9 cellular contexts compared by ENCODE assay signal in the genomic region with DNA sequence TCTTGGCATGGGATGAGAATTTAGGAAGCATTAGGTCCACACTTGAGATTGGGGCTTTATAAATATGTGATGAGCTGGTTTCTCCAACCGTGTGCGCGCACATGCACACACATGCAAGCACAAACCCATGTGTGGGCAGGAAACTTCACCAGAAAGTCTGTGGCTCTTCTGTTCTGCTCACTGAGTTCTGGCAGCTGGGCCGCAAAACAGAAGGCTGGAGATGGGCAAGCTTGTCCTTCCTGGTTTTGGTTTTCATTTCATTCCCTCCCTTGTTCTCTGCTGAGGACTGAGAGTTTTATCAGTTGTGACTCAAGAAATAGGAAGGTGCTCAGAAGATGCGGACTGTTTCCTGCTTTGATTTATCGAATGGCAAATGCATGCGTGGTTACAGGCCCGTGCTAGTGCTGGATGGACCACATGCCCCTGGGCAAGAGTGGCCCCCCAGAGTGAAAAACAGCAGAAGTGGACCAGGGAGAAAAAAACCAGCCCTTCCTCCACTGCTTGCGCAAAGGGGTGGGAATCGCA. TPM values are rescaled to one million over a fixed set of nuclear protein-coding genes. Genes with fewer than 3 reads are reported as not detected.
A peak's percentile ranks its signal among the peaks of the same experiment; 100 is the strongest.
DNase-seq lines count a peak whose midpoint lies in the region; ATAC-seq, FAIRE-seq and TF ChIP-seq lines count a peak whose summit lies in the region.
"Had no signal": no experiment of that assay in that cellular context is flagged by ENCODE, and none has a peak within 500 bp of the region (broad histone marks: within the 10 kb centered on the region; RNA-seq: fewer than 3 reads in every experiment).

No MANE protein-coding gene starts in this region.

- intact Hi-C loops in pancreas (cut with DNase I): no loop called here

- no peak for FAIRE-seq in pancreas (lab: Jason Lieb, UNC)

- peaks cover 16% of the 10 kb centered on the region for H3K36me3 ChIP-seq in DOHH2 (ENCODE audit: control insufficient read depth, low read length)
- no peaks in the 10 kb centered on the region for H3K36me3 ChIP-seq in pancreas

- H3K4me3 ChIP-seq in DOHH2 (ENCODE audit: low read length) (peak overlapping the region; percentile 16; the same call in 1 of the 2 replicates), coronary artery (peak overlapping the region; percentile 16), pancreas (no peak overlapping the region)

- H3K9me3 ChIP-seq in DOHH2 (ENCODE audit: control insufficient read depth, insufficient read depth, low read length) (no peaks in the 10 kb centered on the region), pancreas (no peaks in the 10 kb centered on the region)

- H3F3A ChIP-seq in DOHH2 (ENCODE audit: control insufficient read depth, insufficient read depth): peaks cover 7% of the 10 kb centered on the region; the same call in 1 of the 2 replicates

- no peaks in the 10 kb centered on the region for H3K9me2 ChIP-seq in DOHH2 (replicated peaks; ENCODE audit: control insufficient read depth, low read length)

- H3K27ac ChIP-seq in DOHH2 (ENCODE audit: low read depth, low read length) (peak overlapping the region; percentile 2; the same call in 1 of the 2 replicates), coronary artery (peak overlapping the region; percentile 3 to 75), pancreas (peak overlapping the region in 2 of 4 donors; percentile 24 to 37)

- WGBS in pancreas, 2 donors: 88 to 90% methylated on average over 10 of the region's 10 CpGs

- no peaks in the 10 kb centered on the region for H3K27me3 ChIP-seq in DOHH2 (ENCODE audit: control insufficient read depth, low read length)
- no peaks in the 10 kb centered on the region for H3K27me3 ChIP-seq in pancreas

- peak; percentile 64 for ATAC-seq in GM21390 (IDR thresholded peaks at IDR 0.05; ENCODE audit: unreplicated experiment)
- peak in 3 of 4 donors; percentile 6 to 29 (median 10) for ATAC-seq in pancreas

- H3K4me2 ChIP-seq in DOHH2 (ENCODE audit: low read length): peak overlapping the region; percentile 51

- TF ChIP-seq CTCF in DOHH2 (IDR thresholded peaks at IDR 0.05; ENCODE audit: low read depth, low read length, poor library complexity, severe bottlenecking): no peak
- no peak for TF ChIP-seq CTCF in coronary artery (IDR thresholded peaks at IDR 0.05)
- no peak for TF ChIP-seq CTCF in pancreas (IDR thresholded peaks at IDR 0.05)

- DNase-seq in MV-4-11 (lab: John Stamatoyannopoulos, UW): peak; percentile 89
- DNase-seq in coronary artery (ENCODE audit: low spot score): no peak
- DNase-seq in pancreas: no peak
- no peak for DNase-seq in DMS79 (lab: John Stamatoyannopoulos, UW)
- DNase-seq in mucosa of gallbladder (ENCODE audit: low spot score): no peak
- DNase-seq in NCI-H1092 treated with DMSO at 0.1 percent for 48 hours (lab: John Stamatoyannopoulos, UW): no peak

- H3K79me2 ChIP-seq in DOHH2 (ENCODE audit: control insufficient read depth, low read length): peaks cover 73% of the 10 kb centered on the region

- peaks cover 5% of the 10 kb centered on the region; the same call in 1 of the 2 replicates for H4K20me1 ChIP-seq in DOHH2 (ENCODE audit: control insufficient read depth, insufficient read depth, low read depth, low read length)

- H3K4me1 ChIP-seq in DOHH2 (ENCODE audit: control insufficient read depth, low read length) (peaks cover 56% of the 10 kb centered on the region), pancreas (peaks cover 16 to 48% (median 39%) of the 10 kb centered on the region in 3 donors)

RNA-seq across cellular contexts. Expression of a gene that starts 14.1 kb away (rescaled TPM):
- 10 to 100 TPM in 1 of 6 donors, 1 to 10 TPM in 5; 6.1 to 16.4 (median 7.3) TPM for total RNA-seq in pancreas
- 10 to 100 TPM; 13.2 to 16.2 TPM for polyA plus RNA-seq in pancreas
- total RNA-seq in mucosa of gallbladder: 19.1 TPM

RNA-seq across cellular contexts. Expression of a gene that starts 40.8 kb away (rescaled TPM):
- total RNA-seq in pancreas (under 1 TPM in 2 of 6 donors, not detected in 4; 0.12 to 0.14 TPM), mucosa of gallbladder (not detected)
- under 1 TPM; 0.07 to 0.19 TPM for polyA plus RNA-seq in pancreas
- total RNA-seq: dermis microvascular lymphatic vessel endothelial cell had no signal

Comparison
In these comparisons a context has a peak if more than half of its experiments do, and no peak if none do; other contexts are left out.
1. H3K4me3 ChIP-seq: peak in DOHH2 (single experiment) and coronary artery (single experiment); none in pancreas (0 of 4).